In the genomic region with DNA sequence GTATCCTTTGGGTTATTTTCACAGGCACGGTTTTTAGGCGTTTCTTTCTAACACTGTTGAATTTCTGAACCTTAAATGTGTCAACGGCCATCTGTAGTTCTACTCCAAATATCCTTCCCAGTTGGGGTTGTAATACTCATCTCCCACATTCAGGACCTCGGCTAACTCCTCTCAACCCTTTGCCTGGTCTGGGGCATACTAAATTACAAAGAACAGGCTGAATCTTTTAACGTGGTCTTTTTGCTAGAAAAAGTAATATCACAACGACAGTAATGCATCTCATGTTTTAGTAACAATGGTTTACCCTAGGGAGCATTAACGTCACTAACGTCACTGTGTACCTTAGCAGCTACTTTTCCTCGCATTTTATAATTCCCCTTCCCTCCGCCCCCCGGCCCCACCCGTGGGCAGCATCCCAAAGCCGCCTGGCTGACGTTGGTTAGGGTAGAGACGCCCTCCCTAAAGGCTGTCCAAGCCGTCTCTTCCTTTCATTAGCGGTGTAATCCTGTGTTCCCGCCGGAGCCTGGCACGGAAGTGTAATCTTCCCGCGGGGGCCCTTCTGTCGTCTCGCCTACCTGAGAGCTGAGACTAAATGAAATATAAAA, we compare ENCODE assay signal across 11 cellular contexts. TPM values are rescaled to one million over a fixed set of nuclear protein-coding genes. Genes with fewer than 3 reads are reported as not detected.
DNase-seq lines count a peak whose midpoint lies in the region; ATAC-seq and TF ChIP-seq lines count a peak whose summit lies in the region.
"Had no signal": no experiment of that assay in that cellular context is flagged by ENCODE, and none has a peak within 500 bp of the region (broad histone marks: within the 10 kb centered on the region; RNA-seq: fewer than 3 reads in every experiment).

No MANE protein-coding gene starts in this region.

- H3K4me1 ChIP-seq in left ventricle myocardium inferior: peaks cover 28% of the 10 kb centered on the region

- H3K4me1 Mint-ChIP-seq in neural crest cell: peaks cover 43% of the 10 kb centered on the region

- H3K36me3 ChIP-seq in left ventricle myocardium inferior: no peaks in the 10 kb centered on the region

- H3K27me3 ChIP-seq in left ventricle myocardium inferior (ENCODE audit: low read depth): peaks cover 94% of the 10 kb centered on the region

- H3K9me3 ChIP-seq in left ventricle myocardium inferior (replicated peaks): no peaks in the 10 kb centered on the region

- H3K36me3 Mint-ChIP-seq in neural crest cell (ENCODE audit: low read depth): no peaks in the 10 kb centered on the region

- H3K4me3 Mint-ChIP-seq in neural crest cell: peak overlapping the region; percentile 92

- H3K4me3 ChIP-seq in left ventricle myocardium inferior: peak overlapping the region; percentile 68

- H3K27me3 Mint-ChIP-seq in neural crest cell (ENCODE audit: low read depth): peaks cover 59% of the 10 kb centered on the region

- ATAC-seq in HG02798 (IDR thresholded peaks at IDR 0.05; ENCODE audit: poor library complexity, unreplicated experiment) (no peak), HG03135 (IDR thresholded peaks at IDR 0.05; ENCODE audit: unreplicated experiment) (no peak)

- no peak for DNase-seq in left ventricle myocardium inferior
- no peak for DNase-seq in cardiac septum (ENCODE audit: low spot score)
- DNase-seq in cerebellum (ENCODE audit: low spot score): peak; percentile 23
- no peak for DNase-seq in neural crest cell (ENCODE audit: low read depth, low spot score)
- DNase-seq in activated naive CD4-positive, alpha-beta T cell (lab: John Stamatoyannopoulos, UW): no peak
- no peak for DNase-seq in ureter (ENCODE audit: low spot score)
- DNase-seq: activated B cell treated with CpG ODN at 0.5 μM for 24 hours; stimulated activated CD4-positive, alpha-beta T cell treated with anti-CD3 and anti-CD28 coated beads, Interleukin-2, amount 100 ng/mL, for 24 hours had no signal

- H3K27ac ChIP-seq in left ventricle myocardium inferior (replicated peaks): no peak overlapping the region

- no peak for TF ChIP-seq CTCF in left ventricle myocardium inferior (IDR thresholded peaks at IDR 0.05; ENCODE audit: borderline replicate concordance)
- no peak for TF ChIP-seq CTCF in neural crest cell (conservative IDR thresholded peaks at IDR 0.05)

- intact Hi-C loops in left ventricle myocardium inferior (cut with micrococcal nuclease): no loop called here
- intact Hi-C loops in cardiac septum (cut with DNase I): loop anchor here (5.0 kb wide), 1 partner anchor 619 kb away; no protein-coding TSS in a partner anchor

- no peaks in the 10 kb centered on the region for H3K9me3 Mint-ChIP-seq in neural crest cell
- H3K9me3 Mint-ChIP-seq: activated B cell treated with CpG ODN at 0.5 μM for 24 hours; activated T-helper 2 cell treated with anti-CD3 and anti-CD28 coated beads, Interferon-gamma antibody, Interleukin-2, Interleukin-4, amounts not matched to agents 10 μg/mL and 5 μg/mL and 100 μg/mL, durations not matched to agents 14 hours and 24 hours and 36 hours had no signal

- no peak overlapping the region for H3K27ac Mint-ChIP-seq in neural crest cell (ENCODE audit: unreplicated experiment)
- H3K27ac Mint-ChIP-seq: activated B cell treated with CpG ODN at 0.5 μM for 24 hours; activated T-helper 2 cell treated with anti-CD3 and anti-CD28 coated beads, Interferon-gamma antibody, Interleukin-2, Interleukin-4, amounts not matched to agents 10 μg/mL and 5 μg/mL and 100 μg/mL, durations not matched to agents 14 hours and 24 hours and 36 hours had no signal

RNA-seq across cellular contexts. Expression of gene RPRM, which starts 2.0 kb away (rescaled TPM):
- not detected for total RNA-seq in left ventricle myocardium inferior
- total RNA-seq in cardiac septum: not detected
- 7.0 TPM for total RNA-seq in cerebellum
- total RNA-seq in neural crest cell: 4.5 and 4.9 TPM in 2 replicates
- total RNA-seq in ureter: 7.7 TPM
- total RNA-seq: activated B cell treated with CpG ODN at 0.5 μM for 24 hours; activated T-helper 2 cell treated with anti-CD3 and anti-CD28 coated beads, Interferon-gamma antibody, Interleukin-2, Interleukin-4, amounts not matched to agents 10 μg/mL and 5 μg/mL and 100 μg/mL, durations not matched to agents 14 hours and 24 hours and 36 hours had no signal
